In the genomic region with DNA sequence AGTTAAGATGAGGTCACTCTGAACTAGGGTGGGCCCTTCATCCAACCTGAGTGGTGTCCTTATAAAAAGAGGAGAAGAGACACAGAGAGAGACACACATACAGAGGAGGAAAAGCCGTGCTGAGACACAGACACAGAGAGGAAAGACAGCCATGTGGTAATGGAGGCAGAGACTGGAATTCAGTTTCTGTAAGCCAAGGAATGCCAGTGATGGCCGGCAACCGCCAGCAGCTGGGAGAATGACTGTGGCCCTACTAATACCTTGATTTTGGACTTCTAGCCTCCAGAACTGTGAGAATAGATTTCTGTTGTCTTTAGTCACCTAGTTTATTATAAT, we compare ENCODE assay signal across 27 cellular contexts.
"Had no signal": no experiment of that assay in that cellular context is flagged by ENCODE, and none has a peak within 500 bp of the region (broad histone marks: within the 10 kb centered on the region; RNA-seq: fewer than 3 reads in every experiment).

No MANE protein-coding gene starts in this region.

- H3K27ac Mint-ChIP-seq: activated CD4-positive, alpha-beta memory T cell treated with anti-CD3 and anti-CD28 coated beads, Interleukin-2, amount 10 ng/mL, durations not matched to agents 7 days and 5 days; activated CD4-positive, alpha-beta T cell treated with anti-CD3 and anti-CD28 coated beads, Interleukin-2, amount 10 ng/mL, durations not matched to agents 7 days and 5 days; activated naive CD8-positive, alpha-beta T cell; activated T-cell treated with anti-CD3 and anti-CD28 coated beads, Interleukin-2, amount 50 U/mL, for 24 hours; activated T-cell treated with anti-CD3 and anti-CD28 coated beads, Interleukin-2, amount 50 U/mL, for 72 hours; dendritic cell treated with granulocyte-macrophage colony-stimulating factor and Interleukin-4, amounts not matched to agents 40 ng/mL and 50 ng/mL, for 4 days; endodermal cell had no signal

- H3K36me3 Mint-ChIP-seq: activated naive CD8-positive, alpha-beta T cell had no signal

- H3K27me3 Mint-ChIP-seq: activated CD4-positive, alpha-beta memory T cell treated with anti-CD3 and anti-CD28 coated beads, Interleukin-2, amount 10 ng/mL, durations not matched to agents 7 days and 5 days; activated CD4-positive, alpha-beta T cell treated with anti-CD3 and anti-CD28 coated beads, Interleukin-2, amount 10 ng/mL, durations not matched to agents 7 days and 5 days; activated T-cell treated with anti-CD3 and anti-CD28 coated beads, Interleukin-2, amount 50 U/mL, for 24 hours; dendritic cell treated with granulocyte-macrophage colony-stimulating factor and Interleukin-4, amounts not matched to agents 40 ng/mL and 50 ng/mL, for 4 days had no signal

- H3K4me3 ChIP-seq: coronary artery, dorsolateral prefrontal cortex, gastrocnemius medialis, heart left ventricle had no signal

- H3K4me1 ChIP-seq: foreskin keratinocyte, gastrocnemius medialis had no signal

- H3K9me3 ChIP-seq: gastrocnemius medialis, heart left ventricle had no signal

- ATAC-seq: activated T-cell treated with anti-CD3 and anti-CD28 coated beads, Interleukin-2, amount 50 U/mL, for 72 hours; esophagus mucosa; foreskin keratinocyte had no signal

- H3K27me3 ChIP-seq: brain microvascular endothelial cell, foreskin keratinocyte, gastrocnemius medialis, heart left ventricle had no signal

- H3K27ac ChIP-seq: brain microvascular endothelial cell, coronary artery, dorsolateral prefrontal cortex, foreskin keratinocyte, gastrocnemius medialis, heart left ventricle had no signal

- H3K4me1 Mint-ChIP-seq: activated CD4-positive, alpha-beta memory T cell treated with anti-CD3 and anti-CD28 coated beads, Interleukin-2, amount 10 ng/mL, durations not matched to agents 7 days and 5 days; activated CD4-positive, alpha-beta T cell treated with anti-CD3 and anti-CD28 coated beads, Interleukin-2, amount 10 ng/mL, durations not matched to agents 7 days and 5 days; central memory CD8-positive, alpha-beta T cell had no signal

- H3K4me3 Mint-ChIP-seq: activated CD4-positive, alpha-beta memory T cell treated with anti-CD3 and anti-CD28 coated beads, Interleukin-2, amount 10 ng/mL, durations not matched to agents 7 days and 5 days; activated CD4-positive, alpha-beta T cell treated with anti-CD3 and anti-CD28 coated beads, Interleukin-2, amount 10 ng/mL, durations not matched to agents 7 days and 5 days; activated naive CD8-positive, alpha-beta T cell; activated T-cell treated with anti-CD3 and anti-CD28 coated beads, Interleukin-2, amount 50 U/mL, for 24 hours; activated T-cell treated with anti-CD3 and anti-CD28 coated beads, Interleukin-2, amount 50 U/mL, for 72 hours; central memory CD8-positive, alpha-beta T cell; dendritic cell treated with granulocyte-macrophage colony-stimulating factor and Interleukin-4, amounts not matched to agents 40 ng/mL and 50 ng/mL, for 4 days; endodermal cell had no signal

- H3K36me3 ChIP-seq: gastrocnemius medialis had no signal

- H3K9me3 Mint-ChIP-seq: activated CD4-positive, alpha-beta memory T cell treated with anti-CD3 and anti-CD28 coated beads, Interleukin-2, amount 10 ng/mL, durations not matched to agents 7 days and 5 days; activated CD4-positive, alpha-beta T cell treated with anti-CD3 and anti-CD28 coated beads, Interleukin-2, amount 10 ng/mL, durations not matched to agents 7 days and 5 days; activated T-cell treated with anti-CD3 and anti-CD28 coated beads, Interleukin-2, amount 50 U/mL, for 24 hours; activated T-cell treated with anti-CD3 and anti-CD28 coated beads, Interleukin-2, amount 50 U/mL, for 72 hours; central memory CD8-positive, alpha-beta T cell; endodermal cell had no signal

- DNase-seq: activated CD4-positive, alpha-beta memory T cell treated with anti-CD3 and anti-CD28 coated beads, Interleukin-2, amount 10 ng/mL, durations not matched to agents 7 days and 5 days; activated CD4-positive, alpha-beta T cell treated with anti-CD3 and anti-CD28 coated beads for 1 hour; activated CD4-positive, alpha-beta T cell treated with anti-CD3 and anti-CD28 coated beads for 4 hours; activated CD4-positive, alpha-beta T cell treated with anti-CD3 and anti-CD28 coated beads, Interleukin-2, amount 10 ng/mL, durations not matched to agents 7 days and 5 days; activated CD4-positive, alpha-beta T cell treated with anti-CD3 and anti-CD28 coated beads, Interleukin-2, amount 50 U/mL, for 4 hours; activated CD8-positive, alpha-beta memory T cell treated with anti-CD3 and anti-CD28 coated beads, Interleukin-2, amount 50 U/mL, for 48 hours; activated gamma-delta T cell; activated naive CD4-positive, alpha-beta T cell; activated naive CD4-positive, alpha-beta T cell treated with anti-CD3 and anti-CD28 coated beads, Interleukin-2, amount 50 U/mL, for 16 hours; activated T-cell treated with anti-CD3 and anti-CD28 coated beads for 4 hours; activated T-cell treated with anti-CD3 and anti-CD28 coated beads, Interleukin-2, amount 50 U/mL, for 24 hours; activated T-cell treated with anti-CD3 and anti-CD28 coated beads, Interleukin-2, amount 50 U/mL, for 72 hours; amniotic stem cell; brain microvascular endothelial cell; dorsolateral prefrontal cortex; effector memory CD4-positive, alpha-beta T cell; foreskin keratinocyte; gastrocnemius medialis; glutamatergic neuron; heart left ventricle; T-helper 2 cell had no signal
